In the genomic region with DNA sequence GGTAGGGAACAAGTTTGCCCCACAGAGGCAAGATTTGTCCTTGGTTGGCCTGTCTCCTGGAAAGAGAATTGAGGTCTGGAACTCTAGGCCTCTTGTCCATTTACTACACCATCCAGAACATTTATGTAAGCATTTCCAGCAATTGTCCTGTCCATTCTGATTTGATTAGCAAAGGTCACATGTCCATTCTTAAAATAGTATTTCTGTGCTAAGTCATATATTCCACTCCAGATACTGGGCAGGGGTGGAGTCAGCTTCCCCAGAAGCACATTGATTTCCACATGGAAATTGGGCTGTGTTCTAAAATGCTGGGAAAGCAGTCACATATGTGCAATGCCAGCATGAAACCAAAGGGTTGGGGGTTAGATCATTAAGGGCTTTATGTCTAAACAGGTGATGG, we compare ENCODE assay signal across 16 cellular contexts. TPM values are rescaled to one million over a fixed set of nuclear protein-coding genes. Genes with fewer than 3 reads are reported as not detected.
DNase-seq lines count a peak whose midpoint lies in the region; ATAC-seq, FAIRE-seq and TF ChIP-seq lines count a peak whose summit lies in the region.
"Had no signal": no experiment of that assay in that cellular context is flagged by ENCODE, and none has a peak within 500 bp of the region (broad histone marks: within the 10 kb centered on the region; RNA-seq: fewer than 3 reads in every experiment).

No MANE protein-coding gene starts in this region.

- intact Hi-C loops in lower lobe of right lung (cut with DNase I): no loop called here

- H3K36me3 ChIP-seq in lower lobe of right lung: no peaks in the 10 kb centered on the region
- H3K36me3 ChIP-seq: BLaER1, HAP-1 had no signal

- TF ChIP-seq CTCF in AG10803 (conservative IDR thresholded peaks at IDR 0.05; ENCODE audit: low read length) (no peak), lower lobe of right lung (IDR thresholded peaks at IDR 0.05) (no peak)

- H3K27me3 ChIP-seq in lower lobe of right lung (ENCODE audit: low read depth): no peaks in the 10 kb centered on the region
- H3K27me3 ChIP-seq: BLaER1 had no signal

- H3K27ac ChIP-seq in lower lobe of right lung: peak overlapping the region; percentile 21
- H3K27ac ChIP-seq: BLaER1 had no signal

- no peak for FAIRE-seq in H54 (lab: Jason Lieb, UNC)
- FAIRE-seq: A204.1, GM12878, GM18507 had no signal

- H3K4me3 ChIP-seq in AG10803 (ENCODE audit: low read length) (no peak overlapping the region), lower lobe of right lung (no peak overlapping the region)
- H3K4me3 ChIP-seq: BLaER1, GM12878, HAP-1 had no signal

- H3K4me1 ChIP-seq in lower lobe of right lung: no peaks in the 10 kb centered on the region
- H3K4me1 ChIP-seq: BLaER1, Caco-2, HAP-1 had no signal

- TF ChIP-seq POLR2A in H54 (IDR thresholded peaks at IDR 0.05; ENCODE audit: low read depth, low read length): no peak

- no peaks in the 10 kb centered on the region for H3K9me3 ChIP-seq in lower lobe of right lung
- H3K9me3 ChIP-seq: BLaER1, Caco-2, HAP-1 had no signal

- DNase-seq in AG10803 (ENCODE audit: low read depth): peak; percentile 7
- peak; percentile 24 for DNase-seq in EH (ENCODE audit: low read depth)
- DNase-seq in dermis blood vessel endothelial cell: peak; percentile 34
- no peak for DNase-seq in lower lobe of right lung
- no peak for DNase-seq in H54 (ENCODE audit: insufficient read length, low spot score)
- DNase-seq: Caco-2; CD8-positive, alpha-beta memory T cell; DMS53; GOT3 had no signal

- ATAC-seq in lower lobe of right lung (no peak), GM21723 (IDR thresholded peaks at IDR 0.05; ENCODE audit: unreplicated experiment) (no peak), HG02763 (IDR thresholded peaks at IDR 0.05; ENCODE audit: unreplicated experiment) (no peak)
- ATAC-seq: GM12878 had no signal

RNA-seq across cellular contexts. Expression of gene FMN2, which starts 21.5 kb away (rescaled TPM):
- 0.14 and 1.5 TPM in 2 replicates for total RNA-seq in dermis blood vessel endothelial cell
- 1.1 TPM for total RNA-seq in lower lobe of right lung
- total RNA-seq: Caco-2; CD8-positive, alpha-beta memory T cell; GM12878 had no signal

Comparison
In these comparisons a context has a peak if more than half of its experiments do, and no peak if none do; other contexts are left out.
1. DNase-seq: peak in AG10803 (single experiment), EH (single experiment) and dermis blood vessel endothelial cell (single experiment); none in lower lobe of right lung (single experiment) and H54 (single experiment).